ENCODE assay signal across 8 cellular contexts in the genomic region with DNA sequence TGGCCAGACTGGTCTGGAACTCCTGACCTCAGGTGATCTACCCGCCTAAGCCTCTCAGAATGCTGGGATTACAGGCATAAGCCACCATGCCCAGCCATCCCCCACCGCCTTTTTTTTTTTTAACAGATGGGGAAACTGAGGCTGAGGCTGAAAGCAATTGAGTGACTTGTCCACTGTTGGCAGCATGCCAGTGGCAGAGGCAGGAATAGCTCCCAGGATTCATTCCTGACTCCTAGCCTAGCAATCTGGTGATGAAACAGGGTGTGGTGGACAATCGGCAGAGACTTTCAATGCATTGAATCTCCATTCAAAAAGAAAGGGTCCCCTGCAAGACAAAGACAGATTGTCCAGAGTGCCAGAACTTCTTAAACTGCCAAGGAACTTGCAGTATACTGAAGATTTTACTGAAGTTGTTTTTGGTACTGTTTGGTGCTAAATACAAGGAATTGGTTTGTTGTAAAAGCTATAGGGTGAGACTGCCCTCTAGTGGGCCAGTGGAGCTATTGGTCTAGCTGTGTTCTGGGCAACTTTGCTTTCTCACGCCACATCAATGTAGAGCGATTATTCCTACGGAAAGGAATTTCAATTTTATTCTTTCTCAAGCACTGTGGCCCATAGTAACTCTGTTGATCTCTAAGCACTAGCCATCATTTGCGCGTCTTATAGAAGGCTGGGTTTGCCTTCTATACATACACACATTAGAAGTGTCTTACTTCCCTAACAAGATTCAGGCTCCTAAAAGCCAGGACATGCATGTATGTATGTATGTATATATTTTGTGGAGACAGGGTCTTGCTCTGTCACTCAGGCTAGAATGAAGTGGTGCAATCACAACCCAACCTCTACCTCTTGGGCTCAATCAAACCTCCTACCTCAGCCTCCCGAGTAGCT. TPM values are rescaled to one million over a fixed set of nuclear protein-coding genes. Genes with fewer than 3 reads are reported as not detected.
A peak's percentile ranks its signal among the peaks of the same experiment; 100 is the strongest.
DNase-seq lines count a peak whose midpoint lies in the region; ATAC-seq and TF ChIP-seq lines count a peak whose summit lies in the region.

No MANE protein-coding gene starts in this region.

- H3K27ac ChIP-seq in coronary artery (peak overlapping the region in 1 of 2 donors; percentile 14), liver (ENCODE audit: low read depth in 1 of 2, low read length in 2 of 2) (peak overlapping the region in 1 of 2 donors; percentile 11)

- peaks cover 0 to 3% (median 0%) of the 10 kb centered on the region in 4 donors for H3K36me3 ChIP-seq in liver (ENCODE audit: control insufficient read depth in 4 of 4, insufficient read depth in 3 of 4, low read depth in 1 of 4, low read length in 3 of 4)

- TF ChIP-seq CTCF in coronary artery (IDR thresholded peaks at IDR 0.05) (peak; percentile 93), liver (IDR thresholded peaks at IDR 0.05; ENCODE audit: low read depth, low read length, missing input control) (peak; percentile 99)

- H3K4me1 ChIP-seq in liver (ENCODE audit: control insufficient read depth in 4 of 4, insufficient read depth in 4 of 4, low read length in 3 of 4): peaks cover 0 to 31% (median 21%) of the 10 kb centered on the region in 4 donors

- no peak overlapping the region for H3K9ac ChIP-seq in liver (ENCODE audit: low read depth in 1 of 2, low read length in 2 of 2)

- no peak for ATAC-seq in HG03469 (IDR thresholded peaks at IDR 0.05; ENCODE audit: unreplicated experiment)

- in situ Hi-C loops in ACHN (cut with HindIII; ENCODE audit: low pct_ligation_motif_present, low pct_unique_long_range_greater_than_20kb, low sequenced_read_pairs): no loop called here

- no peaks in the 10 kb centered on the region for H3K9me3 ChIP-seq in liver (ENCODE audit: control insufficient read depth in 4 of 4, low read length in 3 of 4)

- TF ChIP-seq RAD21 in liver (IDR thresholded peaks at IDR 0.05): peak; percentile 98 to 99

- no peak overlapping the region for H3K4me3 ChIP-seq in coronary artery
- no peak overlapping the region for H3K4me3 ChIP-seq in liver (ENCODE audit: low read depth in 1 of 3, low read length in 3 of 3)

- WGBS in liver: 37% methylated on average over 9 of the region's 9 CpGs

- peak; percentile 73 for DNase-seq in ACHN
- peak; percentile 41 for DNase-seq in GM19238 (ENCODE audit: insufficient read length, low spot score)
- DNase-seq in NCI-H345 (lab: John Stamatoyannopoulos, UW): peak; percentile 26
- DNase-seq in activated CD4-positive, alpha-beta T cell treated with anti-CD3 and anti-CD28 coated beads for 4 hours: peak; percentile 62 to 73
- no peak for DNase-seq in coronary artery (ENCODE audit: low spot score)
- peak; percentile 43 to 67 (median 45) for DNase-seq in stimulated activated CD4-positive, alpha-beta T cell treated with anti-CD3 and anti-CD28 coated beads, TNF-alpha, amount 100 ng/mL, for 24 hours (ENCODE audit: low read depth in 3 of 3)

- no peaks in the 10 kb centered on the region for H3K27me3 ChIP-seq in liver (ENCODE audit: control insufficient read depth in 4 of 4, insufficient read depth in 4 of 4, low read length in 3 of 4)

TF ChIP-seq in liver, 16 proteins besides CTCF, POLR2A, EP300 and RAD21:
- TF ChIP-seq, protein P1, sequence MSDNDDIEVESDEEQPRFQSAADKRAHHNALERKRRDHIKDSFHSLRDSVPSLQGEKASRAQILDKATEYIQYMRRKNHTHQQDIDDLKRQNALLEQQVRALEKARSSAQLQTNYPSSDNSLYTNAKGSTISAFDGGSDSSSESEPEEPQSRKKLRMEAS (IDR thresholded peaks at IDR 0.05): no peak
- TF ChIP-seq GABPA (IDR thresholded peaks at IDR 0.05 in 1 of 2, conservative IDR thresholded peaks at IDR 0.05 in 1 of 2) (no peak), FOXA2 (IDR thresholded peaks at IDR 0.05) (no peak), TAF1 (conservative IDR thresholded peaks at IDR 0.05) (no peak), YY1 (IDR thresholded peaks at IDR 0.05) (no peak), NR2F2 (IDR thresholded peaks at IDR 0.05) (no peak), SP1 (IDR thresholded peaks at IDR 0.05) (peak; percentile 24), RXRA (IDR thresholded peaks at IDR 0.05) (peak in 1 of 2 donors; percentile 40), HNF4G (IDR thresholded peaks at IDR 0.05) (no peak), FOXA1 (IDR thresholded peaks at IDR 0.05) (no peak), JUND (IDR thresholded peaks at IDR 0.05) (no peak), HNF4A (conservative IDR thresholded peaks at IDR 0.05) (peak in 1 of 2 donors; percentile 18), EGR1 (IDR thresholded peaks at IDR 0.05; ENCODE audit: low read depth in 2 of 2) (no peak)
- TF ChIP-seq, protein P2, sequence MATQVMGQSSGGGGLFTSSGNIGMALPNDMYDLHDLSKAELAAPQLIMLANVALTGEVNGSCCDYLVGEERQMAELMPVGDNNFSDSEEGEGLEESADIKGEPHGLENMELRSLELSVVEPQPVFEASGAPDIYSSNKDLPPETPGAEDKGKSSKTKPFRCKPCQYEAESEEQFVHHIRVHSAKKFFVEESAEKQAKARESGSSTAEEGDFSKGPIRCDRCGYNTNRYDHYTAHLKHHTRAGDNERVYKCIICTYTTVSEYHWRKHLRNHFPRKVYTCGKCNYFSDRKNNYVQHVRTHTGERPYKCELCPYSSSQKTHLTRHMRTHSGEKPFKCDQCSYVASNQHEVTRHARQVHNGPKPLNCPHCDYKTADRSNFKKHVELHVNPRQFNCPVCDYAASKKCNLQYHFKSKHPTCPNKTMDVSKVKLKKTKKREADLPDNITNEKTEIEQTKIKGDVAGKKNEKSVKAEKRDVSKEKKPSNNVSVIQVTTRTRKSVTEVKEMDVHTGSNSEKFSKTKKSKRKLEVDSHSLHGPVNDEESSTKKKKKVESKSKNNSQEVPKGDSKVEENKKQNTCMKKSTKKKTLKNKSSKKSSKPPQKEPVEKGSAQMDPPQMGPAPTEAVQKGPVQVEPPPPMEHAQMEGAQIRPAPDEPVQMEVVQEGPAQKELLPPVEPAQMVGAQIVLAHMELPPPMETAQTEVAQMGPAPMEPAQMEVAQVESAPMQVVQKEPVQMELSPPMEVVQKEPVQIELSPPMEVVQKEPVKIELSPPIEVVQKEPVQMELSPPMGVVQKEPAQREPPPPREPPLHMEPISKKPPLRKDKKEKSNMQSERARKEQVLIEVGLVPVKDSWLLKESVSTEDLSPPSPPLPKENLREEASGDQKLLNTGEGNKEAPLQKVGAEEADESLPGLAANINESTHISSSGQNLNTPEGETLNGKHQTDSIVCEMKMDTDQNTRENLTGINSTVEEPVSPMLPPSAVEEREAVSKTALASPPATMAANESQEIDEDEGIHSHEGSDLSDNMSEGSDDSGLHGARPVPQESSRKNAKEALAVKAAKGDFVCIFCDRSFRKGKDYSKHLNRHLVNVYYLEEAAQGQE (IDR thresholded peaks at IDR 0.05): no peak
- TF ChIP-seq, protein P3, sequence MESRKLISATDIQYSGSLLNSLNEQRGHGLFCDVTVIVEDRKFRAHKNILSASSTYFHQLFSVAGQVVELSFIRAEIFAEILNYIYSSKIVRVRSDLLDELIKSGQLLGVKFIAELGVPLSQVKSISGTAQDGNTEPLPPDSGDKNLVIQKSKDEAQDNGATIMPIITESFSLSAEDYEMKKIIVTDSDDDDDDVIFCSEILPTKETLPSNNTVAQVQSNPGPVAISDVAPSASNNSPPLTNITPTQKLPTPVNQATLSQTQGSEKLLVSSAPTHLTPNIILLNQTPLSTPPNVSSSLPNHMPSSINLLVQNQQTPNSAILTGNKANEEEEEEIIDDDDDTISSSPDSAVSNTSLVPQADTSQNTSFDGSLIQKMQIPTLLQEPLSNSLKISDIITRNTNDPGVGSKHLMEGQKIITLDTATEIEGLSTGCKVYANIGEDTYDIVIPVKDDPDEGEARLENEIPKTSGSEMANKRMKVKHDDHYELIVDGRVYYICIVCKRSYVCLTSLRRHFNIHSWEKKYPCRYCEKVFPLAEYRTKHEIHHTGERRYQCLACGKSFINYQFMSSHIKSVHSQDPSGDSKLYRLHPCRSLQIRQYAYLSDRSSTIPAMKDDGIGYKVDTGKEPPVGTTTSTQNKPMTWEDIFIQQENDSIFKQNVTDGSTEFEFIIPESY (IDR thresholded peaks at IDR 0.05): no peak
- TF ChIP-seq, protein P4, sequence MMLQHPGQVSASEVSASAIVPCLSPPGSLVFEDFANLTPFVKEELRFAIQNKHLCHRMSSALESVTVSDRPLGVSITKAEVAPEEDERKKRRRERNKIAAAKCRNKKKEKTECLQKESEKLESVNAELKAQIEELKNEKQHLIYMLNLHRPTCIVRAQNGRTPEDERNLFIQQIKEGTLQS (IDR thresholded peaks at IDR 0.05): peak; percentile 71

RNA-seq across cellular contexts. Expression of a gene that starts 21.0 kb away (rescaled TPM):
- total RNA-seq in liver: under 1 TPM in 1 of 2 donors, not detected in 1; 0.14 TPM
- polyA plus RNA-seq in liver: not detected

RNA-seq across cellular contexts. Expression of a gene that starts 32.2 kb away (rescaled TPM):
- 10 to 100 TPM in 1 of 2 donors, 1 to 10 TPM in 1; 5.4 to 22.6 TPM for total RNA-seq in liver
- 1 to 10 TPM; 1.2 to 2.2 TPM for polyA plus RNA-seq in liver
